ENCODE assay signal across 29 cellular contexts in genomic region chr10:116852246-116852645, GRCh38. TPM values are rescaled to one million over a fixed set of nuclear protein-coding genes. Genes with fewer than 3 reads are reported as not detected.
"Had no signal": no experiment of that assay in that cellular context is flagged by ENCODE, and none has a peak within 500 bp of the region (broad histone marks: within the 10 kb centered on the region; RNA-seq: fewer than 3 reads in every experiment).

No MANE protein-coding gene starts in this region.

- H3K9me3 ChIP-seq: esophagus muscularis mucosa, gastrocnemius medialis had no signal

- H3K27ac ChIP-seq: brain microvascular endothelial cell, esophagus muscularis mucosa, foreskin keratinocyte, gastrocnemius medialis, heart left ventricle had no signal

- DNase-seq: activated CD4-positive, alpha-beta memory T cell treated with anti-CD3 and anti-CD28 coated beads, Interleukin-2, amount 10 ng/mL, durations not matched to agents 7 days and 5 days; activated CD4-positive, alpha-beta T cell treated with anti-CD3 and anti-CD28 coated beads for 1 hour; activated CD4-positive, alpha-beta T cell treated with anti-CD3 and anti-CD28 coated beads for 4 hours; activated CD4-positive, alpha-beta T cell treated with anti-CD3 and anti-CD28 coated beads, Interleukin-2, amount 10 ng/mL, durations not matched to agents 7 days and 5 days; activated CD4-positive, alpha-beta T cell treated with anti-CD3 and anti-CD28 coated beads, Interleukin-2, amount 50 U/mL, for 4 hours; activated CD8-positive, alpha-beta memory T cell treated with anti-CD3 and anti-CD28 coated beads, Interleukin-2, amount 50 U/mL, for 48 hours; activated gamma-delta T cell; activated naive CD4-positive, alpha-beta T cell; activated naive CD4-positive, alpha-beta T cell treated with anti-CD3 and anti-CD28 coated beads, Interleukin-2, amount 50 U/mL, for 16 hours; activated T-cell treated with anti-CD3 and anti-CD28 coated beads for 4 hours; activated T-cell treated with anti-CD3 and anti-CD28 coated beads, Interleukin-2, amount 50 U/mL, for 24 hours; activated T-cell treated with anti-CD3 and anti-CD28 coated beads, Interleukin-2, amount 50 U/mL, for 72 hours; amniotic stem cell; anterior cingulate cortex; brain microvascular endothelial cell; caudate nucleus; cortex of kidney; dermis blood vessel endothelial cell; effector CD4-positive, alpha-beta T cell; effector memory CD8-positive, alpha-beta T cell; erythroblast; foreskin keratinocyte; gastrocnemius medialis; glutamatergic neuron; heart left ventricle; T-helper 2 cell had no signal

- H3K4me3 ChIP-seq: esophagus muscularis mucosa, gastrocnemius medialis, heart left ventricle had no signal

- H3K27me3 ChIP-seq: brain microvascular endothelial cell, esophagus muscularis mucosa, foreskin keratinocyte had no signal

- ATAC-seq: activated T-cell treated with anti-CD3 and anti-CD28 coated beads, Interleukin-2, amount 50 U/mL, for 72 hours; effector memory CD8-positive, alpha-beta T cell; foreskin keratinocyte; gastrocnemius medialis; heart left ventricle; WTC11 had no signal

- H3K36me3 ChIP-seq: brain microvascular endothelial cell, esophagus muscularis mucosa, gastrocnemius medialis, heart left ventricle had no signal

RNA-seq across cellular contexts. Expression of gene ENO4, which starts 2.9 kb away (rescaled TPM):
- total RNA-seq: activated CD4-positive, alpha-beta memory T cell treated with anti-CD3 and anti-CD28 coated beads, Interleukin-2, amount 10 ng/mL, durations not matched to agents 7 days and 5 days; activated CD4-positive, alpha-beta T cell treated with anti-CD3 and anti-CD28 coated beads, Interleukin-2, amount 10 ng/mL, durations not matched to agents 7 days and 5 days; activated T-cell treated with anti-CD3 and anti-CD28 coated beads, Interleukin-2, amount 50 U/mL, for 72 hours; dermis blood vessel endothelial cell; gastrocnemius medialis; T-helper 1 cell treated with Interleukin-12 subunit alpha and Interleukin-12 subunit beta and Interleukin-4 antibody, amounts not matched to agents 30 ng/mL and 1 ng/mL, for 36 hours had no signal
